In genomic region chr6:20534295-20534897, GRCh38 we compare ENCODE assay signal across 8 cellular contexts. TPM values are rescaled to one million over a fixed set of nuclear protein-coding genes. Genes with fewer than 3 reads are reported as not detected.
DNase-seq lines count a peak whose midpoint lies in the region; ATAC-seq and TF ChIP-seq lines count a peak whose summit lies in the region.

Gene CDKAL1 (plus strand): TSS chr6:20534457. CDS start chr6:20546351, 11,894 bp downstream.

- under 1% methylated on average over 21 of the region's 21 CpGs for WGBS in right cardiac atrium

- TF ChIP-seq POLR2A in GM15510 (IDR thresholded peaks at IDR 0.05; ENCODE audit: borderline replicate concordance, extremely low read depth, insufficient read length) (peak; percentile 68), uterus (IDR thresholded peaks at IDR 0.05) (peak in 1 of 2 donors; percentile 42)

- peak; percentile 88 for ATAC-seq in HG02885 (IDR thresholded peaks at IDR 0.05; ENCODE audit: poor library complexity, unreplicated experiment)
- peak; percentile 92 for ATAC-seq in T-helper 17 cell
- peak; percentile 92 to 93 for ATAC-seq in right cardiac atrium

- H3K27me3 ChIP-seq in right cardiac atrium (ENCODE audit: control insufficient read depth, insufficient read depth) (no peaks in the 10 kb centered on the region), uterus (no peaks in the 10 kb centered on the region)

- H3K27ac ChIP-seq in right cardiac atrium (ENCODE audit: low read length) (peak within 1 kb of the TSS; percentile 85), uterus (peak within 1 kb of the TSS; percentile 80 to 85)

- H3K27ac Mint-ChIP-seq in T-helper 17 cell: peak within 1 kb of the TSS; percentile 96

- peak within 1 kb of the TSS; percentile 95 for H3K4me3 ChIP-seq in right cardiac atrium (ENCODE audit: low read length)
- H3K4me3 ChIP-seq in uterus: peak within 1 kb of the TSS; percentile 49 to 74

- TF ChIP-seq CTCF in uterus (IDR thresholded peaks at IDR 0.05): peak in 2 of 4 experiments; percentile 11 to 20

- H3K9me3 ChIP-seq in T-helper 17 cell (ENCODE audit: control insufficient read depth, low read length, poor library complexity, severe bottlenecking) (no peaks in the 10 kb centered on the region), right cardiac atrium (ENCODE audit: control insufficient read depth, low read length) (no peaks in the 10 kb centered on the region), uterus (no peaks in the 10 kb centered on the region)

- H3K36me3 ChIP-seq in uterus: no peaks in the 10 kb centered on the region

- H3K4me3 Mint-ChIP-seq in T-helper 17 cell: peak within 1 kb of the TSS; percentile 95

- peaks cover 30% of the 10 kb centered on the region for H3K4me1 Mint-ChIP-seq in T-helper 17 cell

- H3K4me1 ChIP-seq in right cardiac atrium (ENCODE audit: control insufficient read depth, insufficient read depth, low read length) (no peaks in the 10 kb centered on the region), uterus (no peaks in the 10 kb centered on the region)

- H3K27me3 Mint-ChIP-seq in T-helper 17 cell: peaks cover 6% of the 10 kb centered on the region

- H3K36me3 Mint-ChIP-seq in T-helper 17 cell (ENCODE audit: low read depth): peaks cover 3% of the 10 kb centered on the region

- DNase-seq in NCI-H1694 treated with DMSO at 0.1 percent for 48 hours (lab: John Stamatoyannopoulos, UW) (peak; percentile 74), T-helper 17 cell (peak; percentile 69 to 80 (median 79)), anterior cingulate cortex (lab: John Stamatoyannopoulos, UW) (peak in 57 of 58 donors; percentile 26 to 97 (median 81)), right cardiac atrium (peak; percentile 89 to 94 (median 94)), pulmonary artery endothelial cell (ENCODE audit: low read depth, low spot score) (peak; percentile 76), uterus (peak; percentile 90 to 92)

- intact Hi-C loops in right cardiac atrium (cut with DNase I) (loop anchor here in 2 of 4 donors (5.0 to 10.0 kb wide), 2 partner anchors 132 to 440 kb away; partner anchors contain the start of gene E2F3 (in 1 of the 2)), uterus (cut with DNase I; ENCODE audit: low total_unique reads) (no loop called here)

RNA-seq across cellular contexts. Expression of gene CDKAL1, which starts in this region (rescaled TPM):
- total RNA-seq in T-helper 17 cell: 10 to 100 TPM; 23.0 to 23.7 TPM
- 10 to 100 TPM in 3 of 4 donors, 1 to 10 TPM in 1; 9.7 to 11.5 (median 11.0) TPM for total RNA-seq in right cardiac atrium
- 3.6 TPM for polyA plus RNA-seq in right cardiac atrium
- 21.8 and 25.6 TPM in 2 replicates for total RNA-seq in pulmonary artery endothelial cell
- 10 to 100 TPM in 3 of 4 donors, 1 to 10 TPM in 1; 5.0 to 51.7 (median 18.9) TPM for total RNA-seq in uterus

Comparison
In these comparisons a context has a peak if more than half of its experiments do, and no peak if none do; other contexts are left out.
1. Peak in every context shown above with its lines: DNase-seq, ATAC-seq, H3K4me3 ChIP-seq and H3K27ac ChIP-seq.